Comparison of ENCODE assay signal across 8 cellular contexts in genomic region chr11:117315285-117316196, GRCh38.
A peak's percentile ranks its signal among the peaks of the same experiment; 100 is the strongest.
DNase-seq lines count a peak whose midpoint lies in the region; ATAC-seq, FAIRE-seq and TF ChIP-seq lines count a peak whose summit lies in the region.

No MANE protein-coding gene starts in this region.

- H3K4me3 Mint-ChIP-seq in activated naive CD8-positive, alpha-beta T cell treated with anti-CD3 and anti-CD28 coated beads, Interleukin-2, amount 50 U/mL, for 24 hours, result peak overlapping the region; percentile 75

- POLR2A ChIA-PET in AG04449 (lab: Yijun Ruan, JAX), result interaction anchor here (1.4 kb wide), 1 partner anchor 12 kb away, joined by 3 read pairs; no protein-coding TSS in a partner anchor

- no peaks in the 10 kb centered on the region for H3K9me3 ChIP-seq in iPS-15b (ENCODE audit: control insufficient read depth, insufficient read depth, low read length)

- FAIRE-seq in D721Med (lab: Jason Lieb, UNC), result no peak

- peaks cover 12% of the 10 kb centered on the region for H3K4me1 Mint-ChIP-seq in activated naive CD8-positive, alpha-beta T cell treated with anti-CD3 and anti-CD28 coated beads, Interleukin-2, amount 50 U/mL, for 24 hours

- peaks cover 33% of the 10 kb centered on the region for H3K27me3 Mint-ChIP-seq in activated naive CD8-positive, alpha-beta T cell treated with anti-CD3 and anti-CD28 coated beads, Interleukin-2, amount 50 U/mL, for 24 hours

- DNase-seq in AG04449 (ENCODE audit: low read depth, low spot score), result no peak
- no peak for DNase-seq in HL-60 (ENCODE audit: low read depth in 1 of 2, low spot score in 1 of 2)
- DNase-seq in activated naive CD8-positive, alpha-beta T cell treated with anti-CD3 and anti-CD28 coated beads, Interleukin-2, amount 50 U/mL, for 24 hours, result peak; percentile 27
- DNase-seq in stimulated activated CD4-positive, alpha-beta T cell treated with anti-CD3 and anti-CD28 coated beads, Interleukin-15, amount 100 ng/mL, for 24 hours, result peak; percentile 46
- DNase-seq in inferior parietal cortex (ENCODE audit: extremely low spot score), result no peak
- no peak for DNase-seq in D721Med (ENCODE audit: insufficient read length, low spot score)
- DNase-seq in OCI-M2 (lab: John Stamatoyannopoulos, UW; ENCODE audit: unreplicated experiment), result no peak

- H3K36me3 Mint-ChIP-seq in activated naive CD8-positive, alpha-beta T cell treated with anti-CD3 and anti-CD28 coated beads, Interleukin-2, amount 50 U/mL, for 24 hours (ENCODE audit: low read depth), result no peaks in the 10 kb centered on the region

- peak overlapping the region; percentile 71 for H3K4me3 ChIP-seq in AG04449 (ENCODE audit: low read depth, low read length)
- peak overlapping the region; percentile 57 for H3K4me3 ChIP-seq in HL-60 (replicated peaks; ENCODE audit: insufficient read depth, low read length)
- H3K4me3 ChIP-seq in iPS-15b (ENCODE audit: low read depth, low read length), result peak overlapping the region; percentile 57

- no peak overlapping the region for H3K27ac Mint-ChIP-seq in activated naive CD8-positive, alpha-beta T cell treated with anti-CD3 and anti-CD28 coated beads, Interleukin-2, amount 50 U/mL, for 24 hours

- H3K27ac ChIP-seq in HL-60 (replicated peaks), result no peak overlapping the region

- no peaks in the 10 kb centered on the region for H3K36me3 ChIP-seq in iPS-15b (ENCODE audit: control insufficient read depth, insufficient read depth, low read length)

- peak; percentile 82 for ATAC-seq in activated naive CD8-positive, alpha-beta T cell treated with anti-CD3 and anti-CD28 coated beads, Interleukin-2, amount 50 U/mL, for 24 hours

- CTCF ChIA-PET in AG04449 (lab: Yijun Ruan, JAX), result interaction anchor here (0.7 to 2.7 kb wide), 10 partner anchors 11 to 118 kb away, joined by 3 to 9 read pairs (median 4); partner anchors contain the start of gene CEP164

- H3K27me3 ChIP-seq in HL-60 (ENCODE audit: insufficient read depth, poor library complexity, severe bottlenecking) (peaks cover 10% of the 10 kb centered on the region), iPS-15b (ENCODE audit: control insufficient read depth, insufficient read depth, low read length) (peaks cover 5% of the 10 kb centered on the region)

- no peak for TF ChIP-seq CTCF in AG04449 (IDR thresholded peaks at IDR 0.05; ENCODE audit: insufficient read depth, low read length, missing control alignments)
- no peak for TF ChIP-seq CTCF in HL-60 (IDR thresholded peaks at IDR 0.05; ENCODE audit: insufficient read depth, low read length)
- no peak for TF ChIP-seq CTCF in D721Med (IDR thresholded peaks at IDR 0.05; ENCODE audit: insufficient read depth, missing control alignments)

- peak overlapping the region; percentile 54 for H3K9ac ChIP-seq in iPS-15b (ENCODE audit: low read depth, low read length)

- no peaks in the 10 kb centered on the region for H3K9me3 Mint-ChIP-seq in activated naive CD8-positive, alpha-beta T cell treated with anti-CD3 and anti-CD28 coated beads, Interleukin-2, amount 50 U/mL, for 24 hours

- H3K4me1 ChIP-seq in iPS-15b (ENCODE audit: control insufficient read depth, insufficient read depth, low read length), result peaks cover 5% of the 10 kb centered on the region

Comparison
In these comparisons a context has a peak if more than half of its experiments do, and no peak if none do; other contexts are left out.
1. DNase-seq: peak in activated naive CD8-positive, alpha-beta T cell treated with anti-CD3 and anti-CD28 coated beads, Interleukin-2, amount 50 U/mL, for 24 hours (single experiment) and stimulated activated CD4-positive, alpha-beta T cell treated with anti-CD3 and anti-CD28 coated beads, Interleukin-15, amount 100 ng/mL, for 24 hours (single experiment); none in AG04449 (single experiment), HL-60 (0 of 2), inferior parietal cortex (single experiment), D721Med (single experiment) and OCI-M2 (single experiment).
2. Peak in every context shown above with its lines, with median percentiles within 50 percentile points of each other: H3K4me3 ChIP-seq.